Comparison of ENCODE assay signal across 14 cellular contexts in the genomic region with DNA sequence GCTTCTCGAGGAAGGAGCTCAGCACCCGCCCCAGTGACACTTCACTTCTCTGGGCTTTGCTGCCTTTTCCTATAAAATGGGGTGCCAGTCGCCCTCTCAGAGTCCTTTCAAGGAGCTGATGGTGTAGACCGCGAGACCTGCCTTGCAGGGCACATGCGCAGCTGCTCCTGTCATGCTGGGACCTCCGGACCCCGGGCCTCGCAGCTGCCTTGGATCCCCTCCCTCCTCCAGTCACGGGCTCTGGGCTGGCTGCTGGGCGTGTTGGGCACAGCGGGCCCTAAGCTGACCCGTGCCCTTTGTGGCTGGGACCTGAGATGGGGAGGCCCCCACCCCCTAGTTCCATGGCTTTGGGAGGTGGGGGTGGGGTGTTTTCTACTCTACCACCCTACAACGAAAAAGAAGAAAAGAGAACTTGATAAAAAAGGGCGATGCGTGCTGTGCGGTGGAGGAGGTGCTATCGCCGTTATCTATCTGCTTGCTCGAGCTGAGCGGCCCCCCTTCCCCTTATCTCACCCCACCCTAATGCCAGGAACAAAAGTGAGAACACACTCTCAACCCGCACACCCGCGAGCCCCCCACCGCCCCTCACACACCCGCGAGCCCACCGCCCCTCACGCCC.
"Had no signal": no experiment of that assay in that cellular context is flagged by ENCODE, and none has a peak within 500 bp of the region (broad histone marks: within the 10 kb centered on the region; RNA-seq: fewer than 3 reads in every experiment).

No MANE protein-coding gene starts in this region.

- H3K27me3 Mint-ChIP-seq: activated naive CD8-positive, alpha-beta T cell; activated T-cell treated with anti-CD3 and anti-CD28 coated beads, Interleukin-2, amount 50 U/mL, for 24 hours; brain had no signal

- H3K9me3 Mint-ChIP-seq: activated T-cell treated with anti-CD3 and anti-CD28 coated beads, Interleukin-2, amount 50 U/mL, for 24 hours; brain; T-helper 1 cell treated with Interleukin-12 subunit alpha and Interleukin-12 subunit beta and Interleukin-4 antibody, amounts not matched to agents 30 μg/mL and 1 μg/mL, for 36 hours had no signal

- H3K36me3 Mint-ChIP-seq: activated naive CD8-positive, alpha-beta T cell; brain had no signal

- H3K4me3 Mint-ChIP-seq: activated naive CD8-positive, alpha-beta T cell; activated T-cell treated with anti-CD3 and anti-CD28 coated beads, Interleukin-2, amount 50 U/mL, for 24 hours; brain; T-helper 1 cell treated with Interleukin-12 subunit alpha and Interleukin-12 subunit beta and Interleukin-4 antibody, amounts not matched to agents 30 μg/mL and 1 μg/mL, for 36 hours had no signal

- H3K27ac Mint-ChIP-seq: T-helper 1 cell treated with Interleukin-12 subunit alpha and Interleukin-12 subunit beta and Interleukin-4 antibody, amounts not matched to agents 30 μg/mL and 1 μg/mL, for 36 hours had no signal

- DNase-seq: activated CD4-positive, alpha-beta T cell treated with anti-CD3 and anti-CD28 coated beads, Interleukin-2, amount 50 U/mL, for 4 hours; activated CD4-positive, CD25-positive, alpha-beta regulatory T cell treated with anti-CD3 and anti-CD28 coated beads, Interleukin-2, amount 50 U/mL, for 72 hours; activated effector memory CD4-positive, alpha-beta T cell treated with anti-CD3 and anti-CD28 coated beads, Interleukin-2, amount 50 U/mL, for 16 hours; activated T-cell treated with anti-CD3 and anti-CD28 coated beads, Interleukin-2, amount 50 U/mL, for 24 hours; amygdala; esophagus squamous epithelium; foreskin fibroblast; head of caudate nucleus; islet precursor cell; small intestine; tibial artery had no signal
